In genomic region chr9:120974181-120974580, GRCh38 we compare ENCODE assay signal across 1 cellular context.
TF ChIP-seq lines count a peak whose summit lies in the region.

No MANE protein-coding gene starts in this region.

TF ChIP-seq in SK-N-SH, 30 proteins besides CTCF, POLR2A, EP300 and RAD21 (continued from another document):
- TF ChIP-seq SIN3A (IDR thresholded peaks at IDR 0.05; ENCODE audit: borderline replicate concordance, low read depth, low read length) = no peak
